ENCODE assay signal across 16 cellular contexts in genomic region chr18:28365406-28365805, GRCh38.
DNase-seq lines count a peak whose midpoint lies in the region; ATAC-seq, FAIRE-seq and TF ChIP-seq lines count a peak whose summit lies in the region.
"Had no signal": no experiment of that assay in that cellular context is flagged by ENCODE, and none has a peak within 500 bp of the region (broad histone marks: within the 10 kb centered on the region; RNA-seq: fewer than 3 reads in every experiment).

No MANE protein-coding gene starts in this region.

- no peak for TF ChIP-seq POLR2A in heart left ventricle (IDR thresholded peaks at IDR 0.05)
- TF ChIP-seq POLR2A in lower leg skin (IDR thresholded peaks at IDR 0.05): no peak

- no peaks in the 10 kb centered on the region for H3K9me3 ChIP-seq in heart left ventricle
- no peaks in the 10 kb centered on the region for H3K9me3 ChIP-seq in SK-N-SH
- H3K9me3 ChIP-seq: upper lobe of right lung had no signal

- TF ChIP-seq CTCF in heart left ventricle (IDR thresholded peaks at IDR 0.05) (no peak), SK-N-SH (IDR thresholded peaks at IDR 0.05) (no peak), foreskin keratinocyte (conservative IDR thresholded peaks at IDR 0.05) (no peak), lower leg skin (IDR thresholded peaks at IDR 0.05) (no peak)

- CTCF ChIA-PET in SK-N-SH (lab: Yijun Ruan, JAX): no interaction called here

- no peaks in the 10 kb centered on the region for H4K20me1 ChIP-seq in SK-N-SH (ENCODE audit: insufficient read depth)

- TF ChIP-seq EP300 in SK-N-SH (IDR thresholded peaks at IDR 0.05; ENCODE audit: borderline replicate concordance in 1 of 2, low read depth in 1 of 2, low read length in 1 of 2): no peak

- POLR2A ChIA-PET in SK-N-SH (lab: Yijun Ruan, JAX): no interaction called here

- DNase-seq in heart left ventricle (no peak), Right ventricle myocardium inferior (ENCODE audit: missing footprints) (no peak), SK-N-SH (no peak), foreskin keratinocyte (peak; percentile 79 to 89), urothelium cell line (ENCODE audit: low spot score) (peak; percentile 18), globus pallidus (ENCODE audit: low spot score) (no peak), lower leg skin (ENCODE audit: low spot score in 2 of 2) (no peak), amniotic stem cell (lab: John Stamatoyannopoulos, UW) (no peak)
- DNase-seq: activated CD8-positive, alpha-beta T cell treated with anti-CD3 and anti-CD28 coated beads, Interleukin-2, amount 10 ng/mL, durations not matched to agents 7 days and 5 days; activated naive CD4-positive, alpha-beta T cell; NCI-H187; stimulated activated CD4-positive, alpha-beta T cell treated with anti-CD3 and anti-CD28 coated beads, Interleukin-15, amount 100 ng/mL, for 24 hours; upper lobe of right lung had no signal

- no peak for FAIRE-seq in urothelium cell line (lab: Jason Lieb, UNC)
- FAIRE-seq: GM12878, HepG2, TTC549 had no signal

- no peaks in the 10 kb centered on the region; the same call in 1 of the 2 replicates for H3K9me2 ChIP-seq in SK-N-SH

- ATAC-seq in heart left ventricle (peak in 3 of 4 donors; percentile 67 to 78 (median 77)), Right ventricle myocardium inferior (no peak), foreskin keratinocyte (peak; percentile 78)
- ATAC-seq: activated CD8-positive, alpha-beta T cell treated with anti-CD3 and anti-CD28 coated beads, Interleukin-2, amount 10 ng/mL, durations not matched to agents 7 days and 5 days; GM12878; HepG2; upper lobe of right lung had no signal

- no peaks in the 10 kb centered on the region for H3K79me2 ChIP-seq in SK-N-SH (ENCODE audit: insufficient read depth)

- 41 to 75% (median 58%) methylated on average over 1 of the region's 1 CpG for WGBS in heart left ventricle, 4 donors
- 69% methylated on average over 1 of the region's 1 CpG for WGBS in SK-N-SH (ENCODE audit: low lambda C conversion rate)
- WGBS in lower leg skin, 2 donors: 54 to 58% methylated on average over 1 of the region's 1 CpG

- no peak for TF ChIP-seq RAD21 in SK-N-SH (IDR thresholded peaks at IDR 0.05; ENCODE audit: low read length)

- intact Hi-C loops in heart left ventricle (cut with DNase I): no loop called here
- intact Hi-C loops in Right ventricle myocardium inferior (cut with DNase I): no loop called here
- intact Hi-C loops in lower leg skin (cut with DNase I; ENCODE audit: low total_unique reads): no loop called here

- H3K4me2 ChIP-seq in SK-N-SH: no peak overlapping the region

- no peak overlapping the region for H3K9ac ChIP-seq in SK-N-SH

- H3K27me3 ChIP-seq in heart left ventricle (no peaks in the 10 kb centered on the region), SK-N-SH (ENCODE audit: insufficient read depth) (no peaks in the 10 kb centered on the region), foreskin keratinocyte (no peaks in the 10 kb centered on the region)
- H3K27me3 ChIP-seq: upper lobe of right lung had no signal

- no peak overlapping the region for H3K4me3 ChIP-seq in heart left ventricle
- no peak overlapping the region for H3K4me3 ChIP-seq in SK-N-SH (ENCODE audit: low read depth in 2 of 2, low read length in 1 of 2)
- no peak overlapping the region for H3K4me3 ChIP-seq in lower leg skin (ENCODE audit: low read depth, poor library complexity, severe bottlenecking)
- H3K4me3 ChIP-seq: GM12878, upper lobe of right lung had no signal

- no peaks in the 10 kb centered on the region for H3F3A ChIP-seq in SK-N-SH (replicated peaks; ENCODE audit: insufficient read depth)

- H3K4me1 ChIP-seq in heart left ventricle (no peaks in the 10 kb centered on the region), SK-N-SH (ENCODE audit: control insufficient read depth in 1 of 2, insufficient read depth in 2 of 2, low read depth in 1 of 2, low read length in 1 of 2) (peaks cover 0 to 5% of the 10 kb centered on the region in 2 experiments; a peak in 2 of 4 replicates), foreskin keratinocyte (no peaks in the 10 kb centered on the region)
- H3K4me1 ChIP-seq: upper lobe of right lung had no signal

- H3K36me3 ChIP-seq in heart left ventricle (no peaks in the 10 kb centered on the region), SK-N-SH (replicated peaks in 1 of 2; ENCODE audit: control insufficient read depth in 1 of 2, insufficient read depth in 2 of 2, low read length in 1 of 2) (no peaks in the 10 kb centered on the region)
- H3K36me3 ChIP-seq: upper lobe of right lung had no signal

- H3K27ac ChIP-seq in heart left ventricle (no peak overlapping the region), SK-N-SH (ENCODE audit: low read depth in 2 of 2, low read length in 1 of 2) (no peak overlapping the region), foreskin keratinocyte (no peak overlapping the region)
- H3K27ac ChIP-seq: upper lobe of right lung had no signal

- peak overlapping the region; percentile 55; the same call in 1 of the 2 replicates for H2AFZ ChIP-seq in SK-N-SH (ENCODE audit: low read depth)

TF ChIP-seq in SK-N-SH, 30 proteins besides CTCF, POLR2A, EP300 and RAD21:
- TF ChIP-seq IRF3 (IDR thresholded peaks at IDR 0.05; ENCODE audit: low read depth, low read length) (no peak), ZBTB33 (IDR thresholded peaks at IDR 0.05; ENCODE audit: borderline replicate concordance, low read depth) (no peak), NFIC (IDR thresholded peaks at IDR 0.05; ENCODE audit: borderline replicate concordance) (peak; percentile 61; the same call in 1 of the 2 replicates), TCF12 (IDR thresholded peaks at IDR 0.05) (no peak), SMC3 (IDR thresholded peaks at IDR 0.05; ENCODE audit: low read depth, low read length) (no peak), FOXJ3 (CRISPR knock-in tag; IDR thresholded peaks at IDR 0.05) (no peak), MXI1 (IDR thresholded peaks at IDR 0.05; ENCODE audit: low read depth, low read length) (no peak), USF2 (IDR thresholded peaks at IDR 0.05; ENCODE audit: borderline replicate concordance, low read depth, low read length) (no peak)

Comparison
In these comparisons a context has a peak if more than half of its experiments do, and no peak if none do; other contexts are left out.
1. DNase-seq: peak in foreskin keratinocyte (2 of 2) and urothelium cell line (single experiment); none in heart left ventricle (0 of 5), Right ventricle myocardium inferior (single experiment), SK-N-SH (single experiment), globus pallidus (single experiment), lower leg skin (0 of 2) and amniotic stem cell (single experiment).